ENCODE assay signal across 1 cellular context in genomic region chr1:35573198-35573775, GRCh38.
TF ChIP-seq lines count a peak whose summit lies in the region.

TSS of gene TFAP2E (plus strand) at chr1:35573314. CDS start at chr1:35573578, 264 bp downstream.

TF ChIP-seq in SK-N-SH treated with all-trans-retinoic acid at 6 μM for 48 hours, 23 proteins besides CTCF, POLR2A, EP300 and RAD21 (continued from another document):
- TF ChIP-seq TOX (CRISPR knock-in tag; IDR thresholded peaks at IDR 0.05; ENCODE audit: borderline replicate concordance): no peak
- no peak for TF ChIP-seq ZNF8 (CRISPR knock-in tag; IDR thresholded peaks at IDR 0.05)
- TF ChIP-seq ZFP3 (CRISPR knock-in tag; IDR thresholded peaks at IDR 0.05): no peak
- TF ChIP-seq OSR1 (CRISPR knock-in tag; IDR thresholded peaks at IDR 0.05): no peak
- TF ChIP-seq SNAI2 (CRISPR knock-in tag; IDR thresholded peaks at IDR 0.05): no peak
